In genomic region chr11:116134450-116134849, GRCh38 we compare ENCODE assay signal across 35 cellular contexts.
A peak's percentile ranks its signal among the peaks of the same experiment; 100 is the strongest.
DNase-seq lines count a peak whose midpoint lies in the region; ATAC-seq and TF ChIP-seq lines count a peak whose summit lies in the region.
"Had no signal": no experiment of that assay in that cellular context is flagged by ENCODE, and none has a peak within 500 bp of the region (broad histone marks: within the 10 kb centered on the region; RNA-seq: fewer than 3 reads in every experiment).

No MANE protein-coding gene starts in this region.

- CTCF ChIA-PET in activated CD4-positive, alpha-beta T cell treated with anti-CD3 and anti-CD28 coated beads for 36 hours (lab: Charles Lee), result interaction anchor here (1.0 kb wide), 1 partner anchor 23 kb away, joined by 6 read pairs; no protein-coding TSS in a partner anchor
- CTCF ChIA-PET in naive thymus-derived CD4-positive, alpha-beta T cell (lab: Charles Lee), result no interaction called here

- no peak overlapping the region for H2BK12ac ChIP-seq in trophoblast cell (ENCODE audit: low read length)

- no peak overlapping the region for H3K18ac ChIP-seq in trophoblast cell (ENCODE audit: low read length)

- H3K9me3 ChIP-seq in trophoblast cell (ENCODE audit: insufficient read depth, low read depth, low read length), result no peaks in the 10 kb centered on the region
- H3K9me3 ChIP-seq in naive thymus-derived CD4-positive, alpha-beta T cell (ENCODE audit: control insufficient read depth in 2 of 3, low read length in 3 of 3), result no peaks in the 10 kb centered on the region
- H3K9me3 ChIP-seq: A549; BE2C; BLaER1; BLaER1 treated with 17β-estradiol and CSF1 and Interleukin-3, amounts not matched to agents 10 nM and 100 nM; Caco-2 had no signal

- no peaks in the 10 kb centered on the region for H3K36me3 ChIP-seq in trophoblast cell (ENCODE audit: control insufficient read depth in 1 of 2, insufficient read depth in 2 of 2, low read length in 2 of 2)
- no peaks in the 10 kb centered on the region for H3K36me3 ChIP-seq in naive thymus-derived CD4-positive, alpha-beta T cell (ENCODE audit: control insufficient read depth in 2 of 3, insufficient read depth in 3 of 3, low read length in 3 of 3)
- H3K36me3 ChIP-seq: BE2C; BLaER1; BLaER1 treated with 17β-estradiol and CSF1 and Interleukin-3, amounts not matched to agents 10 nM and 100 nM had no signal

- H3K79me2 ChIP-seq in trophoblast cell (ENCODE audit: control insufficient read depth, insufficient read depth, low read length, poor library complexity), result no peaks in the 10 kb centered on the region

- H4K12ac ChIP-seq in trophoblast cell (ENCODE audit: low read depth, low read length), result no peak overlapping the region

- H3K4me1 ChIP-seq in trophoblast cell (ENCODE audit: control insufficient read depth in 1 of 2, insufficient read depth in 2 of 2, low read length in 2 of 2), result peaks cover 19 to 22% of the 10 kb centered on the region in 2 experiments
- H3K4me1 ChIP-seq in naive thymus-derived CD4-positive, alpha-beta T cell (ENCODE audit: control insufficient read depth in 2 of 2, insufficient read depth in 2 of 2, low read length in 2 of 2), result no peaks in the 10 kb centered on the region
- H3K4me1 ChIP-seq: A549, BE2C had no signal

- H2AK5ac ChIP-seq in trophoblast cell (ENCODE audit: low read length), result no peak overlapping the region

- no peak overlapping the region for H3K4ac ChIP-seq in trophoblast cell (ENCODE audit: low read depth, low read length)

- no peak overlapping the region for H2BK120ac ChIP-seq in trophoblast cell (ENCODE audit: insufficient read depth, low read length, poor library complexity)

- POLR2A ChIA-PET in activated CD4-positive, alpha-beta T cell treated with anti-CD3 and anti-CD28 coated beads for 36 hours (lab: Charles Lee), result no interaction called here
- POLR2A ChIA-PET in naive thymus-derived CD4-positive, alpha-beta T cell (lab: Charles Lee), result no interaction called here

- H3K9me3 Mint-ChIP-seq in activated CD4-positive, alpha-beta T cell treated with anti-CD3 and anti-CD28 coated beads, Interleukin-2, amount 10 ng/mL, durations not matched to agents 24 days and 14 days, result no peaks in the 10 kb centered on the region
- no peaks in the 10 kb centered on the region for H3K9me3 Mint-ChIP-seq in activated CD4-positive, alpha-beta T cell treated with anti-CD3 and anti-CD28 coated beads for 36 hours (ENCODE audit: low read depth)
- H3K9me3 Mint-ChIP-seq in endothelial cell (ENCODE audit: unreplicated experiment), result no peaks in the 10 kb centered on the region
- peaks cover 0 to 3% (median 0%) of the 10 kb centered on the region in 11 donors for H3K9me3 Mint-ChIP-seq in naive thymus-derived CD4-positive, alpha-beta T cell
- H3K9me3 Mint-ChIP-seq: CD4-positive, alpha-beta T cell; CD8-positive, alpha-beta memory T cell; CD8-positive, alpha-beta T cell had no signal

- no peak for ATAC-seq in activated CD4-positive, alpha-beta T cell treated with anti-CD3 and anti-CD28 coated beads for 36 hours
- ATAC-seq in HG03442 (IDR thresholded peaks at IDR 0.05; ENCODE audit: unreplicated experiment), result no peak
- ATAC-seq in naive thymus-derived CD4-positive, alpha-beta T cell, result no peak
- ATAC-seq: A549; CD8-positive, alpha-beta T cell had no signal

- H2AFZ ChIP-seq in trophoblast cell (ENCODE audit: insufficient read depth, low read length, poor library complexity), result no peak overlapping the region

- no peak overlapping the region for H3K27ac ChIP-seq in trophoblast cell (ENCODE audit: low read depth, low read length)
- no peak overlapping the region for H3K27ac ChIP-seq in naive thymus-derived CD4-positive, alpha-beta T cell (ENCODE audit: low read depth, low read length)
- H3K27ac ChIP-seq: 22Rv1; A549; BLaER1; BLaER1 treated with 17β-estradiol and CSF1 and Interleukin-3, amounts not matched to agents 10 nM and 100 nM; C4-2B had no signal

- no peaks in the 10 kb centered on the region for H3K27me3 Mint-ChIP-seq in activated CD4-positive, alpha-beta T cell treated with anti-CD3 and anti-CD28 coated beads, Interleukin-2, amount 10 ng/mL, durations not matched to agents 24 days and 14 days
- peaks cover 5% of the 10 kb centered on the region for H3K27me3 Mint-ChIP-seq in activated CD4-positive, alpha-beta T cell treated with anti-CD3 and anti-CD28 coated beads for 36 hours
- peaks cover 5% of the 10 kb centered on the region for H3K27me3 Mint-ChIP-seq in endothelial cell (ENCODE audit: unreplicated experiment)
- H3K27me3 Mint-ChIP-seq in naive thymus-derived CD4-positive, alpha-beta T cell, result peaks cover 0 to 15% (median 11%) of the 10 kb centered on the region in 5 donors

- H2BK5ac ChIP-seq in trophoblast cell (ENCODE audit: low read depth, low read length, poor library complexity), result no peak overlapping the region

- H3K9ac ChIP-seq in trophoblast cell (ENCODE audit: low read length), result no peak overlapping the region
- H3K9ac ChIP-seq: BLaER1; BLaER1 treated with 17β-estradiol and CSF1 and Interleukin-3, amounts not matched to agents 10 nM and 100 nM had no signal

- intact Hi-C loops in activated CD4-positive, alpha-beta T cell treated with anti-CD3 and anti-CD28 coated beads, Interleukin-2, amount 10 ng/mL, durations not matched to agents 24 days and 14 days (cut with micrococcal nuclease), result no loop called here
- intact Hi-C loops in activated CD4-positive, alpha-beta T cell treated with anti-CD3 and anti-CD28 coated beads for 36 hours (cut with DNase I, micrococcal nuclease), result no loop called here
- intact Hi-C loops in naive thymus-derived CD4-positive, alpha-beta T cell (cut with micrococcal nuclease), result no loop called here

- H3K4me2 ChIP-seq in trophoblast cell (ENCODE audit: low read length), result no peak overlapping the region
- H3K4me2 ChIP-seq: A549; BLaER1; BLaER1 treated with 17β-estradiol and CSF1 and Interleukin-3, amounts not matched to agents 10 nM and 100 nM had no signal

- no peak overlapping the region for H3K4me3 Mint-ChIP-seq in activated CD4-positive, alpha-beta T cell treated with anti-CD3 and anti-CD28 coated beads, Interleukin-2, amount 10 ng/mL, durations not matched to agents 24 days and 14 days
- no peak overlapping the region for H3K4me3 Mint-ChIP-seq in activated CD4-positive, alpha-beta T cell treated with anti-CD3 and anti-CD28 coated beads for 36 hours
- H3K4me3 Mint-ChIP-seq in endothelial cell (ENCODE audit: unreplicated experiment), result no peak overlapping the region
- no peak overlapping the region for H3K4me3 Mint-ChIP-seq in naive thymus-derived CD4-positive, alpha-beta T cell
- H3K4me3 Mint-ChIP-seq: B cell; CD14-positive monocyte; CD4-positive, alpha-beta memory T cell; CD4-positive, alpha-beta T cell; CD4-positive, CD25-positive, alpha-beta regulatory T cell; CD8-positive, alpha-beta memory T cell; CD8-positive, alpha-beta T cell had no signal

- no peaks in the 10 kb centered on the region for H3K4me1 Mint-ChIP-seq in activated CD4-positive, alpha-beta T cell treated with anti-CD3 and anti-CD28 coated beads, Interleukin-2, amount 10 ng/mL, durations not matched to agents 24 days and 14 days
- H3K4me1 Mint-ChIP-seq in activated CD4-positive, alpha-beta T cell treated with anti-CD3 and anti-CD28 coated beads for 36 hours, result no peaks in the 10 kb centered on the region
- peaks cover 52% of the 10 kb centered on the region for H3K4me1 Mint-ChIP-seq in endothelial cell (ENCODE audit: unreplicated experiment)
- H3K4me1 Mint-ChIP-seq in naive thymus-derived CD4-positive, alpha-beta T cell, result no peaks in the 10 kb centered on the region
- H3K4me1 Mint-ChIP-seq: B cell; CD14-positive monocyte; CD4-positive, alpha-beta memory T cell; CD4-positive, CD25-positive, alpha-beta regulatory T cell; CD8-positive, alpha-beta memory T cell had no signal

- H4K91ac ChIP-seq in trophoblast cell (ENCODE audit: low read depth, low read length), result no peak overlapping the region

- H3K14ac ChIP-seq in trophoblast cell (ENCODE audit: low read length), result no peak overlapping the region

- peaks cover 6% of the 10 kb centered on the region for H3K79me1 ChIP-seq in trophoblast cell (ENCODE audit: low read length)

- no peak overlapping the region for H3K4me3 ChIP-seq in trophoblast cell (ENCODE audit: low read depth, low read length)
- H3K4me3 ChIP-seq in naive thymus-derived CD4-positive, alpha-beta T cell (ENCODE audit: low read length), result no peak overlapping the region
- H3K4me3 ChIP-seq: A549; BLaER1; BLaER1 treated with 17β-estradiol and CSF1 and Interleukin-3, amounts not matched to agents 10 nM and 100 nM had no signal

- no peak overlapping the region for H4K8ac ChIP-seq in trophoblast cell (ENCODE audit: low read depth, low read length)

- H3K27me3 ChIP-seq in trophoblast cell (ENCODE audit: insufficient read depth, low read length), result no peaks in the 10 kb centered on the region
- no peaks in the 10 kb centered on the region for H3K27me3 ChIP-seq in naive thymus-derived CD4-positive, alpha-beta T cell (ENCODE audit: control insufficient read depth in 2 of 2, insufficient read depth in 2 of 2, low read length in 2 of 2)
- H3K27me3 ChIP-seq: BE2C; BLaER1; BLaER1 treated with 17β-estradiol and CSF1 and Interleukin-3, amounts not matched to agents 10 nM and 100 nM had no signal

- WGBS in trophoblast cell (ENCODE audit: extremely low coverage, insufficient coverage, insufficient read length), result no CpG with 5 or more reads among the region's 1 CpG

- H3K23ac ChIP-seq in trophoblast cell (ENCODE audit: low read length), result no peak overlapping the region

- DNase-seq in activated CD4-positive, alpha-beta T cell treated with anti-CD3 and anti-CD28 coated beads, Interleukin-2, amount 10 ng/mL, durations not matched to agents 24 days and 14 days, result peak; percentile 22
- no peak for DNase-seq in activated CD4-positive, alpha-beta T cell treated with anti-CD3 and anti-CD28 coated beads for 36 hours
- DNase-seq in endothelial cell (ENCODE audit: low spot score) (no peak), islet precursor cell (peak; percentile 55), trophoblast cell (peak; percentile 26 to 55), HPDE6-E6E7 (ENCODE audit: extremely low spot score) (no peak)
- DNase-seq in naive thymus-derived CD4-positive, alpha-beta T cell, result no peak
- DNase-seq: 8988T; ACHN; AML-193; BE2C; C1 segment of cervical spinal cord; Caco-2; Calu3; CD4-positive, alpha-beta memory T cell; CD4-positive, alpha-beta T cell; CD4-positive, CD25-positive, alpha-beta regulatory T cell; CD8-positive, alpha-beta memory T cell; CD8-positive, alpha-beta T cell; COR-L47; DMS 273 treated with DMSO at 0.1 percent for 48 hours; DMS153; DMS53; DMS79; DMS79 treated with DMSO at 0.1 percent for 48 hours; DND-41; EL had no signal

- H3K36me3 Mint-ChIP-seq in activated CD4-positive, alpha-beta T cell treated with anti-CD3 and anti-CD28 coated beads, Interleukin-2, amount 10 ng/mL, durations not matched to agents 24 days and 14 days (ENCODE audit: low read depth), result no peaks in the 10 kb centered on the region
- no peaks in the 10 kb centered on the region for H3K36me3 Mint-ChIP-seq in activated CD4-positive, alpha-beta T cell treated with anti-CD3 and anti-CD28 coated beads for 36 hours (ENCODE audit: low read depth)
- H3K36me3 Mint-ChIP-seq in endothelial cell (ENCODE audit: low read depth, unreplicated experiment), result no peaks in the 10 kb centered on the region
- H3K36me3 Mint-ChIP-seq in naive thymus-derived CD4-positive, alpha-beta T cell, result no peaks in the 10 kb centered on the region
- H3K36me3 Mint-ChIP-seq: CD14-positive monocyte; CD4-positive, alpha-beta memory T cell; CD4-positive, CD25-positive, alpha-beta regulatory T cell; CD8-positive, alpha-beta memory T cell; CD8-positive, alpha-beta T cell had no signal

- H3K27ac Mint-ChIP-seq in activated CD4-positive, alpha-beta T cell treated with anti-CD3 and anti-CD28 coated beads, Interleukin-2, amount 10 ng/mL, durations not matched to agents 24 days and 14 days, result no peak overlapping the region
- H3K27ac Mint-ChIP-seq in activated CD4-positive, alpha-beta T cell treated with anti-CD3 and anti-CD28 coated beads for 36 hours, result no peak overlapping the region
- H3K27ac Mint-ChIP-seq in endothelial cell (ENCODE audit: unreplicated experiment), result peak overlapping the region; percentile 63
- no peak overlapping the region for H3K27ac Mint-ChIP-seq in naive thymus-derived CD4-positive, alpha-beta T cell
- H3K27ac Mint-ChIP-seq: B cell; CD14-positive monocyte; CD4-positive, alpha-beta memory T cell; CD4-positive, alpha-beta T cell; CD4-positive, CD25-positive, alpha-beta regulatory T cell; CD8-positive, alpha-beta memory T cell; CD8-positive, alpha-beta T cell had no signal

- TF ChIP-seq CTCF in endothelial cell (IDR thresholded peaks at IDR 0.05; ENCODE audit: unreplicated experiment), result no peak

Comparison
In these comparisons a context has a peak if more than half of its experiments do, and no peak if none do; other contexts are left out.
1. DNase-seq: peak in activated CD4-positive, alpha-beta T cell treated with anti-CD3 and anti-CD28 coated beads, Interleukin-2, amount 10 ng/mL, durations not matched to agents 24 days and 14 days (single experiment), islet precursor cell (single experiment) and trophoblast cell (2 of 2); none in activated CD4-positive, alpha-beta T cell treated with anti-CD3 and anti-CD28 coated beads for 36 hours (single experiment), endothelial cell (single experiment), HPDE6-E6E7 (single experiment) and naive thymus-derived CD4-positive, alpha-beta T cell (0 of 9).